17 cellular contexts compared by ENCODE assay signal in the genomic region with DNA sequence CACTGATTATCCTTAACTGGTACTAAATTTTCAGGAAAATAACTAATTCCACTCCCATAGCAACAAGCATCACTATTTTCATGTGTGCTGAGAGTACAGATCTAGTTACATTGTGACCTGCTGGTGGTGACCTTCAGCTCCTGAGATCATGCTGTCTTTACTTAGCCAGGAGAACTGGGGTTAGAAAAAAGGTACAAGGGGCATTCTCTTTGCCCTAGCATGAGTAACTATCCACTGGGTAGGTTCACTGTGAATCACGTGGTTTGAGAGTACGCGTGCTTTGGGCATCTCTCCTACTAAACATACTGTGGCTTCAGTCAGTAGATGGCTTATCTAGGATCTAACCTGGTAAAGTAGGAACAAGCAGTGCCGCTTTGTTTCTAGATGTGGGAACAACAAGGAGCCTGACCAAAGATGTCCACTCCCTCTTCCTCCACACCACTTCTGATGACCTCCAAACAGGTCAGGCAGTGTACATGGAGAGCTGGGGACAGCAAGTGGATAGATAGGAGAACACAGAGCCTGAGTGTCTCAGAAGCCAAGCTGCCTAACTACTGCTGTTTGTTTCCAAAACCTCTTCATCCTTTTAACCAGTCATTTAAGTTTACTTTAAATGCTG.
DNase-seq lines count a peak whose midpoint lies in the region; ATAC-seq, FAIRE-seq and TF ChIP-seq lines count a peak whose summit lies in the region.
"Had no signal": no experiment of that assay in that cellular context is flagged by ENCODE, and none has a peak within 500 bp of the region (broad histone marks: within the 10 kb centered on the region; RNA-seq: fewer than 3 reads in every experiment).

No MANE protein-coding gene starts in this region.

- POLR2A ChIA-PET in SK-N-SH (lab: Yijun Ruan, JAX) = interaction anchor here (0.6 to 2.3 kb wide), 3 partner anchors 86 to 529 kb away, joined by 3 to 9 read pairs (median 3); partner anchors contain the start of gene CBR4

- H3K4me1 ChIP-seq in SK-N-SH (ENCODE audit: control insufficient read depth in 1 of 2, insufficient read depth in 2 of 2, low read depth in 1 of 2, low read length in 1 of 2) (peaks cover 0 to 27% of the 10 kb centered on the region in 2 experiments; a peak in 2 of 4 replicates), left ventricle myocardium inferior (peaks cover 25% of the 10 kb centered on the region), parathyroid adenoma (peaks cover 2% of the 10 kb centered on the region)

- FAIRE-seq in GM12892 (lab: Jason Lieb, UNC) = peak; percentile 9
- FAIRE-seq: RCC 7860 had no signal

- H3K9me2 ChIP-seq in SK-N-SH = no peaks in the 10 kb centered on the region

- ATAC-seq in GM19035 (IDR thresholded peaks at IDR 0.05; ENCODE audit: unreplicated experiment) (no peak), GM21786 (IDR thresholded peaks at IDR 0.05; ENCODE audit: unreplicated experiment) (no peak)

- peaks cover 51% of the 10 kb centered on the region for H3F3A ChIP-seq in SK-N-SH (replicated peaks; ENCODE audit: insufficient read depth)

- 0 out of 2 replicates have a peak, but pooled peaks cover 3% of the 10 kb centered on the region for H3K79me2 ChIP-seq in SK-N-SH (ENCODE audit: insufficient read depth)
- no peaks in the 10 kb centered on the region for H3K79me2 ChIP-seq in parathyroid adenoma

- H3K36me3 ChIP-seq in SK-N-SH (replicated peaks in 1 of 2; ENCODE audit: control insufficient read depth in 1 of 2, insufficient read depth in 2 of 2, low read length in 1 of 2) (peaks cover 42 to 65% of the 10 kb centered on the region in 2 experiments), left ventricle myocardium inferior (peaks cover 53% of the 10 kb centered on the region), parathyroid adenoma (ENCODE audit: control insufficient read depth, insufficient read depth, low read length) (no peaks in the 10 kb centered on the region)

- no peak for TF ChIP-seq POLR2A in GM12892 (IDR thresholded peaks at IDR 0.05; ENCODE audit: low read depth, low read length)

- CTCF ChIA-PET in SK-N-SH (lab: Yijun Ruan, JAX) = interaction anchor here (0.7 to 7.9 kb wide), 14 partner anchors 11 to 736 kb away, joined by 3 to 103 read pairs (median 10); partner anchors contain the start of gene CBR4

- H3K27me3 ChIP-seq in SK-N-SH (ENCODE audit: insufficient read depth) = no peaks in the 10 kb centered on the region
- no peaks in the 10 kb centered on the region for H3K27me3 ChIP-seq in left ventricle myocardium inferior (ENCODE audit: low read depth)
- no peaks in the 10 kb centered on the region for H3K27me3 ChIP-seq in parathyroid adenoma (ENCODE audit: control insufficient read depth, insufficient read depth, low read length)
- H3K27me3 ChIP-seq: tibial nerve had no signal

- H3K4me3 ChIP-seq in SK-N-SH (ENCODE audit: low read depth in 2 of 2, low read length in 1 of 2) (no peak overlapping the region), left ventricle myocardium inferior (no peak overlapping the region), parathyroid adenoma (ENCODE audit: low read depth, low read length) (no peak overlapping the region)
- H3K4me3 ChIP-seq: tibial nerve had no signal

- H3K27ac ChIP-seq in SK-N-SH (ENCODE audit: low read depth in 2 of 2, low read length in 1 of 2) (peak overlapping the region; percentile 43 to 97; a peak in 3 of 4 replicates), left ventricle myocardium inferior (replicated peaks) (peak overlapping the region; percentile 72), parathyroid adenoma (peak overlapping the region; percentile 60)
- H3K27ac ChIP-seq: tibial nerve had no signal

- no peak overlapping the region for H3K9ac ChIP-seq in SK-N-SH
- H3K9ac ChIP-seq in parathyroid adenoma = no peak overlapping the region

- H2AFZ ChIP-seq in SK-N-SH (ENCODE audit: low read depth) (no peak overlapping the region), parathyroid adenoma (no peak overlapping the region)

- 94% methylated on average over 4 of the region's 4 CpGs for WGBS in SK-N-SH (ENCODE audit: low lambda C conversion rate)

- intact Hi-C loops in left ventricle myocardium inferior (cut with micrococcal nuclease) = loop anchor here (5.0 to 10.0 kb wide), 4 partner anchors 208 to 567 kb away; no protein-coding TSS in a partner anchor

- H4K20me1 ChIP-seq in SK-N-SH (ENCODE audit: insufficient read depth) = no peaks in the 10 kb centered on the region

- TF ChIP-seq CTCF in SK-N-SH (IDR thresholded peaks at IDR 0.05) (no peak), left ventricle myocardium inferior (IDR thresholded peaks at IDR 0.05; ENCODE audit: borderline replicate concordance) (no peak), parathyroid adenoma (IDR thresholded peaks at IDR 0.05) (no peak)

- no peak overlapping the region for H3K4me2 ChIP-seq in SK-N-SH
- no peak overlapping the region for H3K4me2 ChIP-seq in parathyroid adenoma (ENCODE audit: low read length)

- DNase-seq in GM12892 (ENCODE audit: insufficient read length) (no peak), SK-N-SH (no peak), left ventricle myocardium inferior (no peak), cerebellar nuclear complex (lab: John Stamatoyannopoulos, UW) (no peak), SKM-1 (lab: John Stamatoyannopoulos, UW; ENCODE audit: unreplicated experiment) (no peak)
- DNase-seq: activated CD4-positive, CD25-positive, alpha-beta regulatory T cell; activated naive CD4-positive, alpha-beta T cell treated with anti-CD3 and anti-CD28 coated beads for 36 hours; CD4-positive, CD25-positive, alpha-beta regulatory T cell; effector CD8-positive, alpha-beta T cell; H7; NCI-H2029; NCI-H748 treated with DMSO at 0.1 percent for 48 hours had no signal

- no peak for TF ChIP-seq EP300 in SK-N-SH (IDR thresholded peaks at IDR 0.05; ENCODE audit: borderline replicate concordance in 1 of 2, low read depth in 1 of 2, low read length in 1 of 2)

- H3K9me3 ChIP-seq in SK-N-SH (no peaks in the 10 kb centered on the region), left ventricle myocardium inferior (replicated peaks) (no peaks in the 10 kb centered on the region), parathyroid adenoma (ENCODE audit: control insufficient read depth, low read length) (no peaks in the 10 kb centered on the region)
- H3K9me3 ChIP-seq: tibial nerve had no signal

- no peak for TF ChIP-seq RAD21 in SK-N-SH (IDR thresholded peaks at IDR 0.05; ENCODE audit: low read length)

TF ChIP-seq in SK-N-SH, 30 proteins besides CTCF, POLR2A, EP300 and RAD21:
- TF ChIP-seq MXI1 (IDR thresholded peaks at IDR 0.05; ENCODE audit: low read depth, low read length) (0 out of 2 replicates have a peak, but pooled peaks have one; percentile 3), PBX3 (IDR thresholded peaks at IDR 0.05) (no peak)
